Comparison of ENCODE assay signal across 8 cellular contexts in the genomic region with DNA sequence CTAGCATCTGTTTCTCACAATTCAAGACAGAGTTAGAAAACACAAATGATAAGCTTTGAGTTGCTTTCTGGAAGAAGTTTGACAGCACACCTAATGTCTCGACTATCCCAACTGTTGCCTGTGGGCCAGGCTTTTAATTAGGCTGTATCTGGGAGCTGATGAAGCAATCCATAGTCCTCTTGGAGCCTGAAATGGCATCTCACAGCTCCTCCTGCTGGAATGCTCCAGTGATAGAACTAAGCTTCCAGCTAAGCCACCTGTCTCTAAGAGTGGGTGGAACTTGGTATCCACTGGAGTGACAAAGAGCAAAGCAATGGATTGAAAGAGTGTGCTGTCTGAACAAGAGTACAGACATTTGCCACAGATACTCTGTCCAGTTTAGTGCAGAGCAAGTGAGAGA.
DNase-seq lines count a peak whose midpoint lies in the region; ATAC-seq lines count a peak whose summit lies in the region.

No MANE protein-coding gene starts in this region.

- no peak overlapping the region for H3K4me2 ChIP-seq in mesendoderm (ENCODE audit: low read length)

- H2BK120ac ChIP-seq in mesendoderm (ENCODE audit: low read depth, low read length) = no peak overlapping the region

- no peak overlapping the region for H3K56ac ChIP-seq in mesendoderm (ENCODE audit: low read length)

- H3K79me2 ChIP-seq in mesendoderm (ENCODE audit: control insufficient read depth, insufficient read depth, low read length) = no peaks in the 10 kb centered on the region

- H3K4me3 ChIP-seq in mesendoderm (ENCODE audit: low read length) = no peak overlapping the region

- no peak overlapping the region for H2AK5ac ChIP-seq in mesendoderm (ENCODE audit: low read length)

- no peak overlapping the region for H3K9ac ChIP-seq in mesendoderm (ENCODE audit: low read length)

- H2BK5ac ChIP-seq in mesendoderm (ENCODE audit: low read length) = no peak overlapping the region

- no peak overlapping the region for H3K18ac ChIP-seq in mesendoderm (ENCODE audit: low read length)

- H2BK15ac ChIP-seq in mesendoderm (replicated peaks; ENCODE audit: low read depth) = no peak overlapping the region

- no peak overlapping the region for H3K23ac ChIP-seq in mesendoderm (ENCODE audit: low read length)

- H3K79me1 ChIP-seq in mesendoderm (ENCODE audit: low read length) = no peaks in the 10 kb centered on the region

- H3K27ac ChIP-seq in mesendoderm (ENCODE audit: low read depth, low read length) = no peak overlapping the region

- no CpG with 5 or more reads among the region's 1 CpG for WGBS in mesendoderm (ENCODE audit: extremely low coverage, insufficient coverage, low lambda C conversion rate)

- DNase-seq in ELF-1 (ENCODE audit: low read depth, low spot score) = peak; percentile 2
- DNase-seq in NCI-H226 = peak; percentile 19
- DNase-seq in dermis microvascular lymphatic vessel endothelial cell (ENCODE audit: low read depth in 2 of 2) = peak; percentile 1 to 59
- peak; percentile 83 for DNase-seq in mesendoderm
- DNase-seq in stimulated activated CD4-positive, alpha-beta T cell treated with anti-CD3 and anti-CD28 coated beads, Interleukin-4, amount 100 ng/mL, for 1 hour = no peak
- no peak for DNase-seq in OCI-M2 (lab: John Stamatoyannopoulos, UW; ENCODE audit: unreplicated experiment)

- H3K27me3 ChIP-seq in mesendoderm (ENCODE audit: insufficient read depth, low read length, poor library complexity) = no peaks in the 10 kb centered on the region

- H3K36me3 ChIP-seq in mesendoderm (ENCODE audit: control insufficient read depth, insufficient read depth, low read length) = no peaks in the 10 kb centered on the region

- no peak overlapping the region for H4K5ac ChIP-seq in mesendoderm (ENCODE audit: low read length)

- no peaks in the 10 kb centered on the region for H3K4me1 ChIP-seq in mesendoderm (ENCODE audit: control insufficient read depth, low read depth, low read length)

- no peak overlapping the region for H4K8ac ChIP-seq in mesendoderm (ENCODE audit: low read depth, low read length)

- no peak overlapping the region for H3K4ac ChIP-seq in mesendoderm (ENCODE audit: low read depth, low read length)

- ATAC-seq in HG03097 (IDR thresholded peaks at IDR 0.05; ENCODE audit: low FRiP score, unreplicated experiment) (no peak), HG03095 (IDR thresholded peaks at IDR 0.05; ENCODE audit: unreplicated experiment) (no peak)

Comparison
In these comparisons a context has a peak if more than half of its experiments do, and no peak if none do; other contexts are left out.
1. DNase-seq: peak in ELF-1 (single experiment), NCI-H226 (single experiment), dermis microvascular lymphatic vessel endothelial cell (2 of 2) and mesendoderm (single experiment); none in stimulated activated CD4-positive, alpha-beta T cell treated with anti-CD3 and anti-CD28 coated beads, Interleukin-4, amount 100 ng/mL, for 1 hour (single experiment) and OCI-M2 (single experiment).